Comparison of ENCODE assay signal across 8 cellular contexts in the genomic region with DNA sequence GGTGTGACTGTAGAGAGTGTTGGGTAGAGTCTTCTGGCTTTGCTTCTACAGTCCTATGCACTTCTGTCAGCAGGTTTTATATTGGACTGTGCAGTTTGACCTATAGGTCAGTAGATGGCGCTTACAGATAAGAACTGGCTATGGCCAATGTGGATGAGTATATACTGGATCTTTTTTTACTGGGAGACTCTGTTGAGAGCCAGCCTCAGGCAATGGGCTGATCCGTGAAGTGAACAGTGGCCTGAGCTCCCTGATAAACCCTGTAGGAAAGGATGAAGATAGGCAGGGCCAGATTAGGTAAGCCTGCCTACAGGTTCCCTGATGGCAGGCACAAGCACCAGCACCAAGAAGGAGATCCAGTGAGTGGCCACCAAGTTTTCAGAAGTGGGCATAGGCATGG.
DNase-seq lines count a peak whose midpoint lies in the region; ATAC-seq lines count a peak whose summit lies in the region.

No MANE protein-coding gene starts in this region.

- H3K4me1 Mint-ChIP-seq in activated naive CD4-positive, alpha-beta T cell treated with anti-CD3 and anti-CD28 coated beads for 36 hours (ENCODE audit: low read depth), result no peaks in the 10 kb centered on the region

- no peak overlapping the region for H3K27ac Mint-ChIP-seq in activated naive CD4-positive, alpha-beta T cell treated with anti-CD3 and anti-CD28 coated beads for 36 hours

- CTCF ChIA-PET in activated naive CD4-positive, alpha-beta T cell treated with anti-CD3 and anti-CD28 coated beads for 36 hours (lab: Charles Lee), result interaction anchor here (0.6 to 1.1 kb wide), 3 partner anchors 13 to 1530 kb away, joined by 3 to 7 read pairs (median 3); no protein-coding TSS in a partner anchor

- peak; percentile 92 for ATAC-seq in GM19452 (IDR thresholded peaks at IDR 0.05; ENCODE audit: unreplicated experiment)
- peak; percentile 95 for ATAC-seq in HG03354 (IDR thresholded peaks at IDR 0.05; ENCODE audit: poor library complexity, severe bottlenecking, unreplicated experiment)

- H3K9me3 Mint-ChIP-seq in activated naive CD4-positive, alpha-beta T cell treated with anti-CD3 and anti-CD28 coated beads for 36 hours, result peaks cover 5% of the 10 kb centered on the region

- intact Hi-C loops in posterior vena cava (cut with DNase I), result loop anchor here in 1 of 2 donors (5.0 kb wide), 1 partner anchor 970 kb away; no protein-coding TSS in a partner anchor
- intact Hi-C loops in activated naive CD4-positive, alpha-beta T cell treated with anti-CD3 and anti-CD28 coated beads for 36 hours (cut with micrococcal nuclease), result loop anchor here (1.0 to 5.0 kb wide), 2 partner anchors 1382 to 1605 kb away; no protein-coding TSS in a partner anchor

- H3K27me3 Mint-ChIP-seq in activated naive CD4-positive, alpha-beta T cell treated with anti-CD3 and anti-CD28 coated beads for 36 hours (ENCODE audit: low read depth), result no peaks in the 10 kb centered on the region

- peak; percentile 65 for DNase-seq in DMS53 (lab: John Stamatoyannopoulos, UW)
- peak; percentile 86 for DNase-seq in NCI-H69 (lab: John Stamatoyannopoulos, UW)
- DNase-seq in dermis blood vessel endothelial cell, result peak; percentile 62
- DNase-seq in medulla oblongata (ENCODE audit: extremely low spot score), result peak; percentile 47
- DNase-seq in posterior vena cava (ENCODE audit: low spot score), result no peak
- no peak for DNase-seq in activated naive CD4-positive, alpha-beta T cell treated with anti-CD3 and anti-CD28 coated beads for 36 hours

- no peak overlapping the region for H3K4me3 Mint-ChIP-seq in activated naive CD4-positive, alpha-beta T cell treated with anti-CD3 and anti-CD28 coated beads for 36 hours

- peaks cover 3% of the 10 kb centered on the region for H3K36me3 Mint-ChIP-seq in activated naive CD4-positive, alpha-beta T cell treated with anti-CD3 and anti-CD28 coated beads for 36 hours (ENCODE audit: low read depth)

Comparison
In these comparisons a context has a peak if more than half of its experiments do, and no peak if none do; other contexts are left out.
1. DNase-seq: peak in DMS53 (single experiment), NCI-H69 (single experiment), dermis blood vessel endothelial cell (single experiment) and medulla oblongata (single experiment); none in posterior vena cava (single experiment) and activated naive CD4-positive, alpha-beta T cell treated with anti-CD3 and anti-CD28 coated beads for 36 hours (single experiment).